Comparison of ENCODE assay signal across 8 cellular contexts in genomic region chr2:98569197-98569793, GRCh38. TPM values are rescaled to one million over a fixed set of nuclear protein-coding genes. Genes with fewer than 3 reads are reported as not detected.
DNase-seq lines count a peak whose midpoint lies in the region; ATAC-seq and TF ChIP-seq lines count a peak whose summit lies in the region.
"Had no signal": no experiment of that assay in that cellular context is flagged by ENCODE, and none has a peak within 500 bp of the region (broad histone marks: within the 10 kb centered on the region; RNA-seq: fewer than 3 reads in every experiment).

No MANE protein-coding gene starts in this region.

- H3K36me3 Mint-ChIP-seq in natural killer cell, result peaks cover 13% of the 10 kb centered on the region

- intact Hi-C loops in natural killer cell (cut with micrococcal nuclease), result loop anchor here (1.0 kb wide), 2 partner anchors 156 to 268 kb away; no protein-coding TSS in a partner anchor

- no peak overlapping the region for H3K4me3 Mint-ChIP-seq in natural killer cell
- no peak overlapping the region for H3K4me3 Mint-ChIP-seq in stimulated activated naive CD8-positive, alpha-beta T cell treated with anti-CD3 and anti-CD28 coated beads, Interleukin-15, amount 100 ng/mL, for 72 hours
- H3K4me3 Mint-ChIP-seq: dendritic cell treated with granulocyte-macrophage colony-stimulating factor and Interleukin-4, amounts not matched to agents 40 ng/mL and 50 ng/mL, for 4 days had no signal

- H3K9me3 Mint-ChIP-seq in natural killer cell, result no peaks in the 10 kb centered on the region
- no peaks in the 10 kb centered on the region for H3K9me3 Mint-ChIP-seq in stimulated activated naive CD8-positive, alpha-beta T cell treated with anti-CD3 and anti-CD28 coated beads, Interleukin-15, amount 100 ng/mL, for 72 hours
- H3K9me3 Mint-ChIP-seq: dendritic cell treated with granulocyte-macrophage colony-stimulating factor and Interleukin-4, amounts not matched to agents 40 ng/mL and 50 ng/mL, for 4 days had no signal

- H3K4me1 Mint-ChIP-seq in natural killer cell, result peaks cover 5 to 25% of the 10 kb centered on the region in 2 donors
- H3K4me1 Mint-ChIP-seq in stimulated activated naive CD8-positive, alpha-beta T cell treated with anti-CD3 and anti-CD28 coated beads, Interleukin-15, amount 100 ng/mL, for 72 hours, result peaks cover 13% of the 10 kb centered on the region

- TF ChIP-seq CTCF in GM12872 (IDR thresholded peaks at IDR 0.05; ENCODE audit: insufficient read depth, low read depth, low read length) (peak; percentile 96), natural killer cell (IDR thresholded peaks at IDR 0.05) (peak; percentile 97)

- in situ Hi-C loops in KBM-7 (cut with MboI; ENCODE audit: low pct_unique_long_range_greater_than_20kb, low sequenced_read_pairs), result no loop called here

- peak; percentile 72 to 97 (median 93) for ATAC-seq in natural killer cell
- ATAC-seq in stimulated activated naive CD8-positive, alpha-beta T cell treated with anti-CD3 and anti-CD28 coated beads, Interleukin-15, amount 100 ng/mL, for 72 hours, result peak; percentile 77

- H3K27me3 Mint-ChIP-seq in natural killer cell (ENCODE audit: low read depth in 2 of 2), result no peaks in the 10 kb centered on the region
- no peaks in the 10 kb centered on the region for H3K27me3 Mint-ChIP-seq in stimulated activated naive CD8-positive, alpha-beta T cell treated with anti-CD3 and anti-CD28 coated beads, Interleukin-15, amount 100 ng/mL, for 72 hours
- H3K27me3 Mint-ChIP-seq: dendritic cell treated with granulocyte-macrophage colony-stimulating factor and Interleukin-4, amounts not matched to agents 40 ng/mL and 50 ng/mL, for 4 days had no signal

- DNase-seq in KBM-7, result peak; percentile 47
- peak; percentile 64 to 68 for DNase-seq in activated CD4-positive, alpha-beta T cell treated with anti-CD3 and anti-CD28 coated beads, Interleukin-2, amount 50 U/mL, for 4 hours
- DNase-seq in effector CD4-positive, alpha-beta T cell, result peak; percentile 70
- DNase-seq in natural killer cell, result peak; percentile 70
- DNase-seq in stimulated activated naive CD8-positive, alpha-beta T cell treated with anti-CD3 and anti-CD28 coated beads, Interleukin-15, amount 100 ng/mL, for 72 hours, result peak; percentile 60 to 64
- no peak for DNase-seq in Ammon's horn (ENCODE audit: low spot score)

- H3K27ac Mint-ChIP-seq in natural killer cell, result peak overlapping the region; percentile 84 to 86
- peak overlapping the region; percentile 61 to 74 for H3K27ac Mint-ChIP-seq in stimulated activated naive CD8-positive, alpha-beta T cell treated with anti-CD3 and anti-CD28 coated beads, Interleukin-15, amount 100 ng/mL, for 72 hours

RNA-seq across cellular contexts. Expression of gene COA5, which starts 39.0 kb away (rescaled TPM):
- 10 to 100 TPM; 27.4 to 39.6 (median 36.1) TPM for total RNA-seq in natural killer cell

RNA-seq across cellular contexts. Expression of gene UNC50, which starts 39.1 kb away (rescaled TPM):
- total RNA-seq in natural killer cell, result 10 to 100 TPM; 30.8 to 40.5 (median 32.1) TPM
